Comparison of ENCODE assay signal across 12 cellular contexts in the genomic region with DNA sequence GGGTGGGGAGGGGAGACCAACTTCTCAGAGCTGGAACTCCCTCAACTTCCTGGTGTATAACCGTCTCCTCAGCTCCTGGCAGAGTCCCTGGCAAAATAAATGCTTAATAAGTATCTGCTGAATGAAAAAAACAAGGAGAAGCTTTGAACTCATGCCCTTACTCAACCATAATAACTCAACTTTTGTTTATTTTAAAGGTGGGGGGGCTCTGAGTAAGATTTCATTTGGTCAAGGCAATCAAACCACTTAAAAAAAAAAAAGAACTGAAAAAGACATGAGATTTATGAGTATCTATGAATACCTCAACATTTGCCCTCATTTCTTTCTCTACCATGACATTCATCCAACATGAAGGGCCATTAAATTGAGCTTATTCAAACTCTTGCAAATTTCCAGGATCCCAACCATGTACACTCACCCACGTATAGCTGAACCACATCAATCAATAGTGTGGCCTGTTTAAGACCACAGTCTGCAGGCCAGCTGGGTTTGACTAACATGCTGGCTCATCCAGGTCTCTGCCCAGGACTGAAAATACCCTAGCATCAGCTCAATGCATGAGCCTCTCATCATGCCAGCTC.
A peak's percentile ranks its signal among the peaks of the same experiment; 100 is the strongest.
DNase-seq lines count a peak whose midpoint lies in the region; ATAC-seq, FAIRE-seq and TF ChIP-seq lines count a peak whose summit lies in the region.
"Had no signal": no experiment of that assay in that cellular context is flagged by ENCODE, and none has a peak within 500 bp of the region (broad histone marks: within the 10 kb centered on the region; RNA-seq: fewer than 3 reads in every experiment).

No MANE protein-coding gene starts in this region.

- TF ChIP-seq CTCF in RWPE1 (conservative IDR thresholded peaks at IDR 0.05; ENCODE audit: low read depth) (no peak), fibroblast of villous mesenchyme (IDR thresholded peaks at IDR 0.05; ENCODE audit: insufficient read depth, low read depth, low read length) (no peak)

- POLR2A ChIA-PET in RWPE1 (lab: Yijun Ruan, JAX; ENCODE audit: low non-redundant PET) = no interaction called here

- peak overlapping the region; percentile 89; the same call in 1 of the 2 replicates for H3K27ac ChIP-seq in RWPE1
- no peak overlapping the region for H3K27ac ChIP-seq in right cardiac atrium (ENCODE audit: low read length)
- H3K27ac ChIP-seq: thoracic aorta had no signal

- H3K9me3 ChIP-seq in right cardiac atrium (ENCODE audit: control insufficient read depth, low read length) = no peaks in the 10 kb centered on the region
- H3K9me3 ChIP-seq: thoracic aorta had no signal

- intact Hi-C loops in right cardiac atrium (cut with DNase I) = no loop called here

- ATAC-seq in right cardiac atrium = no peak
- no peak for ATAC-seq in HG03280 (IDR thresholded peaks at IDR 0.05; ENCODE audit: unreplicated experiment)

- peaks cover 12% of the 10 kb centered on the region for H3K4me1 ChIP-seq in right cardiac atrium (ENCODE audit: control insufficient read depth, insufficient read depth, low read length)

- CTCF ChIA-PET in RWPE1 (lab: Yijun Ruan, JAX) = no interaction called here

- no peaks in the 10 kb centered on the region for H3K27me3 ChIP-seq in right cardiac atrium (ENCODE audit: control insufficient read depth, insufficient read depth)

- peak; percentile 60 for DNase-seq in stimulated activated CD4-positive, alpha-beta T cell treated with anti-CD3 and anti-CD28 coated beads, Interleukin-1b, Interleukin-23, amount 100 ng/mL, for 48 hours
- DNase-seq in stimulated activated CD4-positive, alpha-beta T cell treated with anti-CD3 and anti-CD28 coated beads, Interleukin-4, amount 100 ng/mL, for 1 hour = no peak
- no peak for DNase-seq in RWPE1 (ENCODE audit: low spot score)
- peak; percentile 10 for DNase-seq in fibroblast of villous mesenchyme (ENCODE audit: low read depth)
- DNase-seq in urothelium cell line (ENCODE audit: low spot score) = peak; percentile 71
- no peak for DNase-seq in right cardiac atrium
- no peak for DNase-seq in NCI-H69 (lab: John Stamatoyannopoulos, UW)
- DNase-seq: Calu3; stimulated activated CD4-positive, alpha-beta T cell treated with anti-CD3 and anti-CD28 coated beads, Interleukin-12 subunit alpha, Interleukin-12 subunit beta, amount 100 ng/mL, for 4 hours had no signal

- H3K4me3 ChIP-seq in fibroblast of villous mesenchyme (ENCODE audit: low read depth, low read length) (no peak overlapping the region), right cardiac atrium (ENCODE audit: low read length) (no peak overlapping the region)
- H3K4me3 ChIP-seq: lung, thoracic aorta had no signal

- FAIRE-seq in urothelium cell line (lab: Jason Lieb, UNC) = peak; percentile 61

- WGBS in right cardiac atrium = 67% methylated on average over 2 of the region's 2 CpGs

Comparison
In these comparisons a context has a peak if more than half of its experiments do, and no peak if none do; other contexts are left out.
1. DNase-seq: peak in stimulated activated CD4-positive, alpha-beta T cell treated with anti-CD3 and anti-CD28 coated beads, Interleukin-1b, Interleukin-23, amount 100 ng/mL, for 48 hours (single experiment), fibroblast of villous mesenchyme (single experiment) and urothelium cell line (single experiment); none in stimulated activated CD4-positive, alpha-beta T cell treated with anti-CD3 and anti-CD28 coated beads, Interleukin-4, amount 100 ng/mL, for 1 hour (single experiment), RWPE1 (single experiment), right cardiac atrium (0 of 3) and NCI-H69 (single experiment).